1 cellular context compared by ENCODE assay signal in the genomic region with DNA sequence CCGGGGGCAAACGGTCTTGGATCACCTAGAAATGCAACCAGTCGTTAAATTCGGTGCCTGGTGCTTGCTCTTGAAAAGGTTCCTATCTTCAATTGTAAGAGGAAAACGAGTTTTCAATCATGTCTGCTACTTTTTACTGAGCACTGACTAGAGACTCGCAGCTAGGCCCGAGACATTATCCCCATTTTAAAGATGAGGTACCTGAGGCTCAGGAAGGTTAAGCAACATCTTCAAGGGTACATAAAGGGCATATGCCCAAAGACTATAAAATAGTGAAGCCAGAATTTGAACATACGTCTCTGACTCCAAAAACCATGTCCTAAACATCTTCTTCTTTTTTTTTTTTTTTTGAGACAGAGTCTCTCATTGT.
TF ChIP-seq lines count a peak whose summit lies in the region.

No MANE protein-coding gene starts in this region.

TF ChIP-seq in liver, 16 proteins besides CTCF, POLR2A, EP300 and RAD21 (continued from another document):
- TF ChIP-seq REST (IDR thresholded peaks at IDR 0.05), result no peak
- no peak for TF ChIP-seq SP1 (IDR thresholded peaks at IDR 0.05)
- no peak for TF ChIP-seq NR2F2 (IDR thresholded peaks at IDR 0.05)
- no peak for TF ChIP-seq RXRA (IDR thresholded peaks at IDR 0.05)
- TF ChIP-seq FOXA2 (IDR thresholded peaks at IDR 0.05), result no peak
- no peak for TF ChIP-seq JUND (IDR thresholded peaks at IDR 0.05)
TF ChIP-seq in liver: peak in this region for 0.
